In the genomic region with DNA sequence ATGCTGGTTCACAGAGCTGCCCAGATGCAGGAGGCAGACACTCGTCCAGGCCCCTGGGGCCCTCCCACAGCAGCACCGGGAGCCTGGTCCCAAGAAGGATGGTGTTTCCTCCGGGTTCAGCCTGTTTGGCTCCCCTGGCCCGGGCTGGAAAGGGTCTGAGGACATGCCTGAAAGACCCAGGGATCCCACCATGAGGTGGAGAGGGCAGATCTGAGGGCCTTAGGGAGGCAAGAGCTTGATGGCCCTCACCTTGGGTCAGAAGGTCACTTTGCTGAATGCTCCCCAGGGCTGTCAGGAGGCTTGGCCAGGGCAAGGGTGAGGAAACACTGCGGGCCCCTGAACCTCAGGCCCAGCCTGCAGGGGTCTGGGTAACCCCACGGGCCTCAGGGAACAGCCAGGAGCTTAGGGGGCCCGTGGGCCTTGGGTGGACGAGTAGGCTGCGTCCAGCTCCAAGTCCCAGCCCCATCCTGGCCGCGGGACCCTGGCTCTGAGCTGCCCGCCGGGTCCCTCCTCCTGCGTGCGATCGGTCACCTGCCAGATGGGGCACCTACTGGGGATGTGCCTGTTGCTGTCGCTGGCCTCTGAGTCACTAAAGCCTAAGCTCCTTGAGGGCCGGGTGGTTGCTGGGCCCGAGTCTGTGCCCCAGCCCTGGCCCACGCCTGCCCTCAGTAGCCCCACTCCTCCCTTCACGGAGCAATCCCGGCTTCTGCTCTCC, we compare ENCODE assay signal across 13 cellular contexts.
DNase-seq lines count a peak whose midpoint lies in the region; ATAC-seq and TF ChIP-seq lines count a peak whose summit lies in the region.
"Had no signal": no experiment of that assay in that cellular context is flagged by ENCODE, and none has a peak within 500 bp of the region (broad histone marks: within the 10 kb centered on the region; RNA-seq: fewer than 3 reads in every experiment).

No MANE protein-coding gene starts in this region.

- ATAC-seq in activated naive CD4-positive, alpha-beta T cell treated with anti-CD3 and anti-CD28 coated beads, Interleukin-2, amount 50 U/mL, for 72 hours: peak; percentile 11 to 14
- ATAC-seq in Panc1: peak; percentile 17; the same call in 1 of the 2 replicates
- no peak for ATAC-seq in left lung

- WGBS in suprapubic skin: 88% methylated on average over 10 of the region's 22 CpGs

- in situ Hi-C loops in Panc1 (cut with HindIII; ENCODE audit: low pct_unique_long_range_greater_than_20kb, low sequenced_read_pairs): no loop called here

- POLR2A ChIA-PET in Panc1 (lab: Charles Lee): no interaction called here

- no peak for TF ChIP-seq CTCF in Panc1 (IDR thresholded peaks at IDR 0.05)
- TF ChIP-seq CTCF in left lung (IDR thresholded peaks at IDR 0.05): no peak
- TF ChIP-seq CTCF in suprapubic skin (IDR thresholded peaks at IDR 0.05): no peak

- H3K36me3 ChIP-seq in Panc1 (ENCODE audit: control insufficient read depth, insufficient read depth, low read length) (no peaks in the 10 kb centered on the region), left lung (no peaks in the 10 kb centered on the region), suprapubic skin (no peaks in the 10 kb centered on the region)
- H3K36me3 ChIP-seq: upper lobe of left lung had no signal

- CTCF ChIA-PET in Panc1 (lab: Charles Lee): interaction anchor here (1.7 kb wide), 1 partner anchor 327 kb away, joined by 8 read pairs; no protein-coding TSS in a partner anchor

- H3K36me3 Mint-ChIP-seq in activated naive CD4-positive, alpha-beta T cell treated with anti-CD3 and anti-CD28 coated beads, Interleukin-2, amount 50 U/mL, for 72 hours: no peaks in the 10 kb centered on the region
- H3K36me3 Mint-ChIP-seq: stimulated activated memory B cell treated with anti-CD40 and anti-IgM and Interleukin-4, amounts not matched to agents 10 μg/mL and 1 μg/mL and 100 μg/mL, for 72 hours had no signal

- H3K9me3 Mint-ChIP-seq in activated naive CD4-positive, alpha-beta T cell treated with anti-CD3 and anti-CD28 coated beads, Interleukin-2, amount 50 U/mL, for 72 hours: peaks cover 0 to 4% of the 10 kb centered on the region in 2 donors
- H3K9me3 Mint-ChIP-seq: activated B cell treated with CpG ODN at 0.5 μM for 24 hours had no signal

- H3K27ac Mint-ChIP-seq in activated naive CD4-positive, alpha-beta T cell treated with anti-CD3 and anti-CD28 coated beads, Interleukin-2, amount 50 U/mL, for 72 hours: no peak overlapping the region
- H3K27ac Mint-ChIP-seq: activated B cell treated with CpG ODN at 0.5 μM for 24 hours; stimulated activated memory B cell treated with anti-CD40 and anti-IgM and Interleukin-4, amounts not matched to agents 10 μg/mL and 1 μg/mL and 100 μg/mL, for 72 hours; T-helper 1 cell treated with Interleukin-12 subunit alpha and Interleukin-12 subunit beta and Interleukin-4 antibody, amounts not matched to agents 30 μg/mL and 1 μg/mL, for 36 hours had no signal

- BruUV-seq in Panc1 (replicated peaks; lab: Mats Ljungman, UMichigan): no TSS peak

- no peak overlapping the region for H3K4me3 ChIP-seq in Panc1 (ENCODE audit: low read depth in 2 of 2, low read length in 2 of 2)
- no peak overlapping the region for H3K4me3 ChIP-seq in left lung
- H3K4me3 ChIP-seq in suprapubic skin: peak overlapping the region; percentile 38

- H3K9me3 ChIP-seq in Panc1 (ENCODE audit: control insufficient read depth, insufficient read depth, low read depth, low read length) (no peaks in the 10 kb centered on the region), left lung (peaks cover 0 to 5% of the 10 kb centered on the region in 2 donors), suprapubic skin (no peaks in the 10 kb centered on the region)

- H3K27ac ChIP-seq in Panc1 (ENCODE audit: low read length): no peak overlapping the region
- H3K27ac ChIP-seq in left lung: no peak overlapping the region
- H3K27ac ChIP-seq in suprapubic skin: no peak overlapping the region

- TF ChIP-seq EP300 in suprapubic skin (IDR thresholded peaks at IDR 0.05): no peak

- TF ChIP-seq POLR2A in suprapubic skin (IDR thresholded peaks at IDR 0.05): no peak

- no peaks in the 10 kb centered on the region for H3K27me3 ChIP-seq in Panc1 (ENCODE audit: control insufficient read depth, insufficient read depth, low read length)
- H3K27me3 ChIP-seq in left lung: peaks cover 0 to 27% of the 10 kb centered on the region in 2 donors
- H3K27me3 ChIP-seq in suprapubic skin: no peaks in the 10 kb centered on the region
- H3K27me3 ChIP-seq: upper lobe of left lung had no signal

- DNase-seq in activated naive CD4-positive, alpha-beta T cell treated with anti-CD3 and anti-CD28 coated beads, Interleukin-2, amount 50 U/mL, for 72 hours (ENCODE audit: low spot score in 2 of 2): no peak
- DNase-seq in activated naive CD4-positive, alpha-beta T cell treated with Interleukin-2 at 50 U/mL for 16 hours: no peak
- no peak for DNase-seq in Panc1 (ENCODE audit: low read depth, low spot score)
- DNase-seq in left lung: peak; percentile 29 to 69
- DNase-seq in suprapubic skin (ENCODE audit: low spot score in 2 of 2): peak in 1 of 2 donors; percentile 62
- no peak for DNase-seq in dermis blood vessel endothelial cell
- DNase-seq in NCI-H1105 treated with DMSO at 0.1 percent for 48 hours (lab: John Stamatoyannopoulos, UW): no peak
- no peak for DNase-seq in NCI-H2196 (lab: John Stamatoyannopoulos, UW; ENCODE audit: unreplicated experiment)
- DNase-seq: SIG-M5 had no signal

- intact Hi-C loops in Panc1 (cut with micrococcal nuclease; ENCODE audit: unreplicated experiment): loop anchor here (5.0 kb wide), 2 partner anchors 96 to 326 kb away; no protein-coding TSS in a partner anchor
- intact Hi-C loops in left lung (cut with DNase I): loop anchor here in 1 of 2 donors (10.0 kb wide), 1 partner anchor 168 kb away; no protein-coding TSS in a partner anchor

- H3K4me1 ChIP-seq in Panc1 (ENCODE audit: control insufficient read depth, insufficient read depth, low read length) (no peaks in the 10 kb centered on the region), left lung (peaks cover 6 to 11% of the 10 kb centered on the region in 2 donors), suprapubic skin (peaks cover 9% of the 10 kb centered on the region)

Comparison
In these comparisons a context has a peak if more than half of its experiments do, and no peak if none do; other contexts are left out.
1. DNase-seq: peak in left lung (2 of 2); none in activated naive CD4-positive, alpha-beta T cell treated with anti-CD3 and anti-CD28 coated beads, Interleukin-2, amount 50 U/mL, for 72 hours (0 of 2), activated naive CD4-positive, alpha-beta T cell treated with Interleukin-2 at 50 U/mL for 16 hours (single experiment), Panc1 (single experiment), dermis blood vessel endothelial cell (single experiment), NCI-H1105 treated with DMSO at 0.1 percent for 48 hours (single experiment) and NCI-H2196 (single experiment).